Comparison of ENCODE assay signal across 20 cellular contexts in the genomic region with DNA sequence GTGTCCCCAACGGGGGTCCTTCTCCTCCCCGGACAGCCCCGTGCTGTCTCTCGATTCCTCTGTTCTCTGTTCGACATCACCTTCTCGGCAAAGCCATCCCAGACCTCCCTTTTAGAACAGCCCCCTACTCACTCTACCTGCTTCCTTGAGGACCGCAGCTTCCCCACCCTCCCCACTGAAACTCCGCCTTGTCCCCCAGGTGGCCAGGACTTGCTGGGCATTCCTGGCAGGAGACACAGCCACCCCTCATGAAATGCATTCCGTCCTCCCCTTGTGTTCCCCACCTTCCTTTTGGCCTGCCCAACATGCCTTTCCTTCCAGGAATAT. TPM values are rescaled to one million over a fixed set of nuclear protein-coding genes. Genes with fewer than 3 reads are reported as not detected.
"Had no signal": no experiment of that assay in that cellular context is flagged by ENCODE, and none has a peak within 500 bp of the region (broad histone marks: within the 10 kb centered on the region; RNA-seq: fewer than 3 reads in every experiment).

No MANE protein-coding gene starts in this region.

- H3K4me3 ChIP-seq: hepatocyte, left lung, stomach, suprapubic skin, transverse colon had no signal

- H3K4me1 ChIP-seq: left lung, parathyroid adenoma, suprapubic skin, transverse colon had no signal

- H3K9ac ChIP-seq: parathyroid adenoma had no signal

- H2AFZ ChIP-seq: hepatocyte, parathyroid adenoma had no signal

- H3K4me2 ChIP-seq: hepatocyte had no signal

- H3K9me3 ChIP-seq: left lung, stomach, suprapubic skin, transverse colon had no signal

- FAIRE-seq: astrocyte, colon had no signal

- H3K36me3 ChIP-seq: left lung, stomach, suprapubic skin, transverse colon had no signal

- DNase-seq: activated gamma-delta T cell treated with Interleukin-2 at 50 U/mL for 16 hours; activated T-cell treated with anti-CD3 and anti-CD28 coated beads, Interleukin-2, amount 50 U/mL, for 1 hour; effector memory CD4-positive, alpha-beta T cell; foreskin keratinocyte; kidney glomerular epithelial cell; left lung; stimulated activated CD4-positive, alpha-beta T cell treated with anti-CD3 and anti-CD28 coated beads, Interleukin-2, amount 100 ng/mL, for 24 hours; stomach; T-helper 9 cell; transverse colon had no signal

- H3K27ac ChIP-seq: foreskin keratinocyte, hepatocyte, left lung, parathyroid adenoma, stomach, suprapubic skin, transverse colon had no signal

- H3K27me3 ChIP-seq: hepatocyte, left lung, suprapubic skin, transverse colon had no signal

- H3K79me2 ChIP-seq: hepatocyte, parathyroid adenoma had no signal

RNA-seq across cellular contexts. Expression of a gene that starts 34.8 kb away (rescaled TPM):
- total RNA-seq: dermis microvascular lymphatic vessel endothelial cell; foreskin keratinocyte; glomerular endothelial cell; lung microvascular endothelial cell; pulmonary artery endothelial cell; suprapubic skin; T-helper 1 cell treated with Interleukin-12 subunit alpha and Interleukin-12 subunit beta and Interleukin-4 antibody, amounts not matched to agents 30 ng/mL and 1 ng/mL, for 36 hours had no signal
- polyA plus RNA-seq: foreskin keratinocyte had no signal

RNA-seq across cellular contexts. Expression of a gene that starts 47.2 kb away (rescaled TPM):
- total RNA-seq: dermis microvascular lymphatic vessel endothelial cell; foreskin keratinocyte; lung microvascular endothelial cell; pulmonary artery endothelial cell; T-helper 1 cell treated with Interleukin-12 subunit alpha and Interleukin-12 subunit beta and Interleukin-4 antibody, amounts not matched to agents 30 ng/mL and 1 ng/mL, for 36 hours had no signal
- polyA plus RNA-seq: foreskin keratinocyte had no signal
